ENCODE assay signal across 8 cellular contexts in the genomic region with DNA sequence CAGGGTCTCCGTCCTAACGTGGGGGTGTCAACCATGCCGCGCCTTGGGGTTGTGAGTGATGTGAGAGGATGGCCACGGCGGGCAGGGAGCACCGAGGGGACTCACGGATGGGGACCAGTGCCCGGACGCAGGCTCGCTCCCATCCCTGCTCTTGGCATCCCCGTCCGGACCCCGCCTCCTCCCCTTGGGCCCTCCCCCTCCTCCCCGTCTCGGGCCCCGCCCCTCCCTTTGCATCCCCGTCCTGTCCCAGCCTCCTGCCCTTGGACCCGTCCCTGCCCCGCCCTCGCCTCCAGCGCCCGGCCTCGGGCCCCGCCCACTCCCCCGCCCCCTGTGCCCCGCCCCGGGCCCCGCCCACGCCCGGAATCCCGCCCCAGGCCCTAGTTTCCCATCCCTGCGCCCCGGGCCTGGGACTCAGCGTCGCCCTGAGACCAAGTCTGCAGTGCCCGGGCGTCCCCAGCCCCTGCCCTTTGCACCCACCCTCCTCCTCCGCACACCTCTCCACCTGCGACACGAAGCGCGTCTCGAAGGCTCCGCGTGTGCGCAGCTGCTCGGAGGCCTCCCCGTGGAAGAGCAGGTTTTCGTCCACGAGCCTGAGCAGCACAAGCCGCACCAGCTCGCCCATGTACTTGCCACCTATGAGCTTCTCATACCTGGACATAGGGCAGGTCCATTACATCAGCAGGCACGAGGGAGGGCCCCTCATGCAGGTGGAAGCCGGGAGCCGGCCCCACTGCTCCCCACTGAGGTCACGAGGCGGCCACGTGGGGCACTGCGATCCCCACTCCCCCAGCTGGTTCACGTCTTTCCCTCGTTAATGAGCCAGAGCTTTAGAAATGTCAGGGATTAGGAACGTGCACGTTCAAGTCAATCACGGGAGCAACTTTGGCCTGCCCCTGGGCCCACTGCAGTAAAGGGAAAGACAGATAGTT. TPM values are rescaled to one million over a fixed set of nuclear protein-coding genes. Genes with fewer than 3 reads are reported as not detected.
A peak's percentile ranks its signal among the peaks of the same experiment; 100 is the strongest.
DNase-seq lines count a peak whose midpoint lies in the region; ATAC-seq and TF ChIP-seq lines count a peak whose summit lies in the region.
"Had no signal": no experiment of that assay in that cellular context is flagged by ENCODE, and none has a peak within 500 bp of the region (broad histone marks: within the 10 kb centered on the region; RNA-seq: fewer than 3 reads in every experiment).

No MANE protein-coding gene starts in this region.

- H3K36me3 ChIP-seq in right lobe of liver = no peaks in the 10 kb centered on the region

- no peaks in the 10 kb centered on the region for H3K9me3 ChIP-seq in right lobe of liver

- peak overlapping the region in 50 of 59 donors; percentile 3 to 84 (median 64) for H3K27ac ChIP-seq in dorsolateral prefrontal cortex
- no peak overlapping the region for H3K27ac ChIP-seq in right lobe of liver
- H3K27ac ChIP-seq: epithelial cell of prostate had no signal

- ATAC-seq in HG03139 (IDR thresholded peaks at IDR 0.05; ENCODE audit: unreplicated experiment) = peak; percentile 49
- ATAC-seq in right lobe of liver = peak; percentile 63 to 84 (median 74)
- ATAC-seq in GM18858 (IDR thresholded peaks at IDR 0.05; ENCODE audit: unreplicated experiment) = no peak

- peak; percentile 49 to 54 for DNase-seq in activated CD4-positive, alpha-beta T cell treated with anti-CD3 and anti-CD28 coated beads, Interleukin-2, amount 50 U/mL, for 4 hours
- DNase-seq in dorsolateral prefrontal cortex (peak; percentile 49 to 86 (median 63)), right lobe of liver (peak in 2 of 3 donors; percentile 57 to 65), NCI-H2227 treated with DMSO at 0.1 percent for 48 hours (lab: John Stamatoyannopoulos, UW) (no peak)
- peak; percentile 56 to 58 for DNase-seq in stimulated activated CD4-positive, alpha-beta T cell treated with anti-CD3 and anti-CD28 coated beads, Interleukin-4, amount 100 ng/mL, for 48 hours (ENCODE audit: low read depth in 2 of 2)

- TF ChIP-seq CTCF in dorsolateral prefrontal cortex (IDR thresholded peaks at IDR 0.05 in 54 of 56, conservative IDR thresholded peaks at IDR 0.05 in 2 of 56; ENCODE audit: low read depth in 1 of 56, partially characterized antibody in 56 of 56) (no peak), right lobe of liver (IDR thresholded peaks at IDR 0.05) (no peak)

- no peak for TF ChIP-seq POLR2A in right lobe of liver (IDR thresholded peaks at IDR 0.05)

- intact Hi-C loops in dorsolateral prefrontal cortex (cut with DNase I) (no loop called here), right lobe of liver (cut with DNase I) (no loop called here)

- no peaks in the 10 kb centered on the region for H3K4me1 ChIP-seq in right lobe of liver

- H3K27me3 ChIP-seq in dorsolateral prefrontal cortex (peaks cover 0 to 5% (median 0%) of the 10 kb centered on the region in 45 donors), right lobe of liver (no peaks in the 10 kb centered on the region)

- WGBS in right lobe of liver (ENCODE audit: insufficient coverage, low coverage, low lambda C conversion rate, missing lambda C conversion rate) = 25% methylated on average over 15 of the region's 65 CpGs

- H3K4me3 ChIP-seq in dorsolateral prefrontal cortex (peak overlapping the region; percentile 35 to 80 (median 65)), right lobe of liver (peak overlapping the region in 1 of 3 donors; percentile 2)

RNA-seq across cellular contexts. Expression of gene MYL7, which starts 5.1 kb away (rescaled TPM):
- total RNA-seq in dorsolateral prefrontal cortex (1 to 10 TPM in 59 of 120 experiments, under 1 TPM in 5, not detected in 56; 0.82 to 5.6 (median 1.9) TPM), right lobe of liver (1 to 10 TPM in 1 of 6 experiments, not detected in 5; 2.0 TPM)

RNA-seq across cellular contexts. Expression of gene POLD2, which starts 22.9 kb away (rescaled TPM):
- 10 to 100 TPM; 33.8 to 83.9 (median 57.8) TPM for total RNA-seq in dorsolateral prefrontal cortex
- 10 to 100 TPM; 36.4 to 73.4 (median 57.3) TPM for total RNA-seq in right lobe of liver

RNA-seq across cellular contexts. Expression of gene AEBP1, which starts 42.1 kb away (rescaled TPM):
- total RNA-seq in dorsolateral prefrontal cortex (100 to 1,000 TPM in 5 of 120 experiments, 10 to 100 TPM in 114, 1 to 10 TPM in 1; 9.1 to 175 (median 43.5) TPM), right lobe of liver (10 to 100 TPM in 4 of 6 experiments, 1 to 10 TPM in 2; 7.8 to 37.8 (median 14.3) TPM)

RNA-seq across cellular contexts. Expression of gene GCK, which starts 43.0 kb away (rescaled TPM):
- total RNA-seq in dorsolateral prefrontal cortex = 1 to 10 TPM; 1.4 to 8.9 (median 4.0) TPM
- total RNA-seq in right lobe of liver = 1 to 10 TPM in 4 of 6 experiments, under 1 TPM in 2; 0.50 to 5.9 (median 2.0) TPM

RNA-seq across cellular contexts. Expression of gene YKT6, which starts 54.5 kb away (rescaled TPM):
- total RNA-seq in dorsolateral prefrontal cortex = 10 to 100 TPM; 51.6 to 96.6 (median 65.9) TPM
- total RNA-seq in right lobe of liver = 10 to 100 TPM; 15.0 to 23.8 (median 19.2) TPM

Comparison
In these comparisons a context has a peak if more than half of its experiments do, and no peak if none do; other contexts are left out.
1. H3K27ac ChIP-seq: peak in dorsolateral prefrontal cortex (50 of 59); none in right lobe of liver (0 of 3).